1 cellular context compared by ENCODE assay signal in genomic region chr2:136327162-136327852, GRCh38.
TF ChIP-seq lines count a peak whose summit lies in the region.

No MANE protein-coding gene starts in this region.

TF ChIP-seq in GM12878, 131 proteins besides CTCF, POLR2A, EP300 and RAD21 (continued from another document and continues in another):
- TF ChIP-seq ZNF217 (IDR thresholded peaks at IDR 0.05) (0 out of 2 replicates have a peak, but pooled peaks have one; percentile 54), HDGF (IDR thresholded peaks at IDR 0.05) (0 out of 2 replicates have a peak, but pooled peaks have one; percentile 25), PML (IDR thresholded peaks at IDR 0.05; ENCODE audit: low read length) (no peak), BMI1 (IDR thresholded peaks at IDR 0.05; ENCODE audit: borderline replicate concordance) (peak; percentile 65), CBFB (IDR thresholded peaks at IDR 0.05; ENCODE audit: low read depth) (peak; percentile 90), ZBTB4 (CRISPR knock-in tag; IDR thresholded peaks at IDR 0.05) (no peak), CHD1 (IDR thresholded peaks at IDR 0.05; ENCODE audit: low read depth, low read length) (0 out of 2 replicates have a peak, but pooled peaks have one; percentile 12), ZBTB33 (IDR thresholded peaks at IDR 0.05) (no peak), MYB (IDR thresholded peaks at IDR 0.05; ENCODE audit: borderline replicate concordance, low read depth, low read length) (peak; percentile 21; the same call in 1 of the 2 replicates), CEBPZ (IDR thresholded peaks at IDR 0.05; ENCODE audit: low read depth, low read length) (no peak), RELA (IDR thresholded peaks at IDR 0.05; ENCODE audit: borderline replicate concordance, partially characterized antibody) (no peak), ZNF274 (IDR thresholded peaks at IDR 0.05; ENCODE audit: insufficient read depth, insufficient read length) (no peak), ASH2L (IDR thresholded peaks at IDR 0.05; ENCODE audit: borderline replicate concordance, low read depth) (no peak), SREBF1 (IDR thresholded peaks at IDR 0.05; ENCODE audit: low read length) (no peak), SP1 (IDR thresholded peaks at IDR 0.05; ENCODE audit: low read depth, low read length) (peak; percentile 56), ELK1 (IDR thresholded peaks at IDR 0.05; ENCODE audit: low read depth, low read length) (no peak), SRF (IDR thresholded peaks at IDR 0.05; ENCODE audit: low read depth in 2 of 2, low read length in 2 of 2) (peak in 1 of 2 experiments; percentile 30; a peak in 1 of 4 replicates), SUPT20H (IDR thresholded peaks at IDR 0.05; ENCODE audit: borderline replicate concordance, control insufficient read depth, low read depth, low read length) (no peak), POLR2AphosphoS5 (IDR thresholded peaks at IDR 0.05; ENCODE audit: low read length) (no peak), HDAC6 (IDR thresholded peaks at IDR 0.05; ENCODE audit: unreplicated experiment) (no peak), CREB1 (IDR thresholded peaks at IDR 0.05; ENCODE audit: low read depth) (peak; percentile 74), ATF3 (IDR thresholded peaks at IDR 0.05; ENCODE audit: borderline replicate concordance, extremely low read depth, low read depth, low read length) (no peak), EZH2 (IDR thresholded peaks at IDR 0.05; ENCODE audit: borderline replicate concordance, control insufficient read depth, low read depth, low read length) (no peak), MLLT1 (IDR thresholded peaks at IDR 0.05) (peak; percentile 79), RBBP5 (conservative IDR thresholded peaks at IDR 0.05) (no peak), YY1 (IDR thresholded peaks at IDR 0.05; ENCODE audit: low read depth, low read length) (no peak), ESRRA (IDR thresholded peaks at IDR 0.05; ENCODE audit: low read length) (no peak), SMAD5 (IDR thresholded peaks at IDR 0.05; ENCODE audit: low read depth) (no peak), BACH1 (IDR thresholded peaks at IDR 0.05; ENCODE audit: borderline replicate concordance) (no peak; the same call in 1 of the 2 replicates), EGR1 (IDR thresholded peaks at IDR 0.05; ENCODE audit: borderline replicate concordance in 1 of 2, low read depth in 2 of 2, low read length in 2 of 2) (peak in 1 of 2 experiments; percentile 87; a peak in 2 of 3 replicates), TBL1XR1 (IDR thresholded peaks at IDR 0.05; ENCODE audit: low read depth, low read length) (peak; percentile 90), ZBTB40 (IDR thresholded peaks at IDR 0.05; ENCODE audit: borderline replicate concordance) (no peak; the same call in 1 of the 2 replicates), SIX5 (IDR thresholded peaks at IDR 0.05; ENCODE audit: low read depth, low read length, severe bottlenecking) (no peak), ZBED1 (IDR thresholded peaks at IDR 0.05; ENCODE audit: borderline replicate concordance) (peak; percentile 85; the same call in 1 of the 2 replicates), E2F4 (IDR thresholded peaks at IDR 0.05; ENCODE audit: low read depth, low read length) (no peak), BRCA1 (IDR thresholded peaks at IDR 0.05; ENCODE audit: low read depth, low read length) (no peak), NBN (IDR thresholded peaks at IDR 0.05) (peak; percentile 83), CEBPB (IDR thresholded peaks at IDR 0.05; ENCODE audit: borderline replicate concordance in 1 of 2, low read depth in 2 of 2, low read length in 2 of 2) (no peak), IKZF2 (IDR thresholded peaks at IDR 0.05) (peak; percentile 92 to 96), E2F8 (IDR thresholded peaks at IDR 0.05; ENCODE audit: low read depth, partially characterized antibody) (no peak), TCF3 (IDR thresholded peaks at IDR 0.05; ENCODE audit: borderline replicate concordance, insufficient read depth, low read depth, low read length) (peak; percentile 96)
